Comparison of ENCODE assay signal across 1 cellular context in genomic region chr12:11668611-11669010, GRCh38.
TF ChIP-seq lines count a peak whose summit lies in the region.

No MANE protein-coding gene starts in this region.

TF ChIP-seq in H1, 55 proteins besides CTCF, POLR2A, EP300 and RAD21:
- TF ChIP-seq, protein P1, sequence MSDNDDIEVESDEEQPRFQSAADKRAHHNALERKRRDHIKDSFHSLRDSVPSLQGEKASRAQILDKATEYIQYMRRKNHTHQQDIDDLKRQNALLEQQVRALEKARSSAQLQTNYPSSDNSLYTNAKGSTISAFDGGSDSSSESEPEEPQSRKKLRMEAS (IDR thresholded peaks at IDR 0.05) = no peak
- TF ChIP-seq NRF1 (IDR thresholded peaks at IDR 0.05; ENCODE audit: low read depth, low read length) (no peak), BCL11A (IDR thresholded peaks at IDR 0.05; ENCODE audit: low read depth in 2 of 2, low read length in 2 of 2) (no peak), SP4 (IDR thresholded peaks at IDR 0.05; ENCODE audit: low read length) (no peak), GTF2F1 (IDR thresholded peaks at IDR 0.05; ENCODE audit: borderline replicate concordance, low read depth, low read length) (no peak), ZNF274 (IDR thresholded peaks at IDR 0.05; ENCODE audit: borderline replicate concordance, extremely low read depth, low read length) (no peak), CEBPB (IDR thresholded peaks at IDR 0.05; ENCODE audit: low read depth, low read length) (peak; percentile 26; the same call in 1 of the 2 replicates)
